Comparison of ENCODE assay signal across 27 cellular contexts in genomic region chr11:130872102-130872501, GRCh38. TPM values are rescaled to one million over a fixed set of nuclear protein-coding genes. Genes with fewer than 3 reads are reported as not detected.
DNase-seq lines count a peak whose midpoint lies in the region; ATAC-seq and TF ChIP-seq lines count a peak whose summit lies in the region.
"Had no signal": no experiment of that assay in that cellular context is flagged by ENCODE, and none has a peak within 500 bp of the region (broad histone marks: within the 10 kb centered on the region; RNA-seq: fewer than 3 reads in every experiment).

No MANE protein-coding gene starts in this region.

- POLR2A ChIA-PET in CD8-positive, alpha-beta T cell (lab: Charles Lee) = no interaction called here

- H3K4me3 ChIP-seq in ACC112 (ENCODE audit: low read depth, low read length) (no peak overlapping the region), right cardiac atrium (ENCODE audit: low read length) (no peak overlapping the region), skeletal muscle satellite cell (ENCODE audit: low read length) (no peak overlapping the region)
- no peak overlapping the region for H3K4me3 ChIP-seq in CD8-positive, alpha-beta T cell (ENCODE audit: low read depth, low read length)
- H3K4me3 ChIP-seq: lung, tibial nerve had no signal

- TF ChIP-seq CTCF in osteocyte (IDR thresholded peaks at IDR 0.05) = no peak
- no peak for TF ChIP-seq CTCF in CD8-positive, alpha-beta T cell (IDR thresholded peaks at IDR 0.05)

- ATAC-seq in right cardiac atrium = peak; percentile 31 to 43
- no peak for ATAC-seq in CD8-positive, alpha-beta T cell
- ATAC-seq: WTC11 had no signal

- no peak overlapping the region for H3K4me2 ChIP-seq in skeletal muscle satellite cell (ENCODE audit: low read length)

- H3K79me2 ChIP-seq in ACC112 (ENCODE audit: control insufficient read depth, insufficient read depth, low read length, unreplicated experiment) = no peaks in the 10 kb centered on the region

- peaks cover 5% of the 10 kb centered on the region for H3K4me1 Mint-ChIP-seq in osteocyte (ENCODE audit: unreplicated experiment)
- H3K4me1 Mint-ChIP-seq in CD8-positive, alpha-beta T cell (ENCODE audit: low read depth) = no peaks in the 10 kb centered on the region
- H3K4me1 Mint-ChIP-seq: WTC11 had no signal

- intact Hi-C loops in right cardiac atrium (cut with DNase I) = no loop called here
- intact Hi-C loops in CD8-positive, alpha-beta T cell (cut with DNase I, micrococcal nuclease) = no loop called here

- H3K27ac ChIP-seq in ACC112 (ENCODE audit: low read depth, low read length) (peak overlapping the region; percentile 74), cingulate gyrus (ENCODE audit: low read depth, low read length) (peak overlapping the region; percentile 66), right cardiac atrium (ENCODE audit: low read length) (peak overlapping the region; percentile 97)
- no peak overlapping the region for H3K27ac ChIP-seq in CD8-positive, alpha-beta T cell (ENCODE audit: low read depth, low read length)

- no peak overlapping the region for H2AFZ ChIP-seq in ACC112 (ENCODE audit: low read length, unreplicated experiment)

- H3K27ac Mint-ChIP-seq in osteocyte (ENCODE audit: unreplicated experiment) = no peak overlapping the region
- no peak overlapping the region for H3K27ac Mint-ChIP-seq in CD8-positive, alpha-beta T cell
- H3K27ac Mint-ChIP-seq: WTC11 had no signal

- H3K9me3 ChIP-seq in right cardiac atrium (ENCODE audit: control insufficient read depth, low read length) (no peaks in the 10 kb centered on the region), skeletal muscle satellite cell (replicated peaks; ENCODE audit: low read length) (no peaks in the 10 kb centered on the region)
- no peaks in the 10 kb centered on the region for H3K9me3 ChIP-seq in CD8-positive, alpha-beta T cell (ENCODE audit: low read length)
- H3K9me3 ChIP-seq: tibial nerve had no signal

- peaks cover 28% of the 10 kb centered on the region for H3K36me3 Mint-ChIP-seq in osteocyte (ENCODE audit: unreplicated experiment)
- H3K36me3 Mint-ChIP-seq in CD8-positive, alpha-beta T cell = peaks cover 79% of the 10 kb centered on the region

- H3K4me3 Mint-ChIP-seq in osteocyte (ENCODE audit: unreplicated experiment) = no peak overlapping the region
- no peak overlapping the region for H3K4me3 Mint-ChIP-seq in CD8-positive, alpha-beta T cell
- H3K4me3 Mint-ChIP-seq: activated T-helper 1 cell treated with anti-CD3 and anti-CD28 coated beads, Interleukin-12 subunit alpha, Interleukin-12 subunit beta, Interleukin-2, Interleukin-4 antibody, amounts not matched to agents 30 ng/mL and 10 ng/mL and 1 ng/mL, durations not matched to agents 14 hours and 24 hours and 36 hours; CD4-positive, alpha-beta memory T cell; WTC11 had no signal

- DNase-seq in right cardiac atrium (peak in 1 of 3 donors; percentile 37), OCI-M1 (lab: John Stamatoyannopoulos, UW) (no peak), NCI-H2029 treated with DMSO at 0.1 percent for 48 hours (lab: John Stamatoyannopoulos, UW) (no peak), osteocyte (ENCODE audit: extremely low spot score, unreplicated experiment) (no peak)
- no peak for DNase-seq in CD8-positive, alpha-beta T cell
- DNase-seq: activated naive CD4-positive, alpha-beta T cell treated with anti-CD3 and anti-CD28 coated beads, Interleukin-2, amount 50 U/mL, for 16 hours; AML-193; anterior cingulate cortex; CD4-positive, alpha-beta memory T cell; cerebellar nuclear complex; DMS153; effector memory CD4-positive, alpha-beta T cell; foreskin melanocyte; GOT3; NCI-H1417; NCI-H2107; NCI-H446 treated with DMSO at 0.1 percent for 48 hours; stimulated activated CD4-positive, alpha-beta T cell treated with anti-CD3 and anti-CD28 coated beads, Interleukin-4, amount 100 ng/mL, for 24 hours; stimulated activated naive CD4-positive, alpha-beta T cell; T1000 had no signal

- no peaks in the 10 kb centered on the region for H3K27me3 Mint-ChIP-seq in osteocyte (ENCODE audit: unreplicated experiment)
- no peaks in the 10 kb centered on the region for H3K27me3 Mint-ChIP-seq in CD8-positive, alpha-beta T cell (ENCODE audit: low read depth)
- H3K27me3 Mint-ChIP-seq: CD4-positive, alpha-beta memory T cell had no signal

- CTCF ChIA-PET in CD8-positive, alpha-beta T cell (lab: Charles Lee) = interaction anchor here (0.6 to 11.9 kb wide), 2 partner anchors 11 to 611 kb away, joined by 3 to 83 read pairs; no protein-coding TSS in a partner anchor

- 69% methylated on average over 5 of the region's 5 CpGs for WGBS in right cardiac atrium

- peak overlapping the region; percentile 67 for H3K9ac ChIP-seq in skeletal muscle satellite cell (ENCODE audit: low read depth, low read length)

- H3K9me3 Mint-ChIP-seq in osteocyte (ENCODE audit: unreplicated experiment) = no peaks in the 10 kb centered on the region
- H3K9me3 Mint-ChIP-seq in CD8-positive, alpha-beta T cell = no peaks in the 10 kb centered on the region
- H3K9me3 Mint-ChIP-seq: activated T-helper 1 cell treated with anti-CD3 and anti-CD28 coated beads, Interleukin-12 subunit alpha, Interleukin-12 subunit beta, Interleukin-2, Interleukin-4 antibody, amounts not matched to agents 30 ng/mL and 10 ng/mL and 1 ng/mL, durations not matched to agents 14 hours and 24 hours and 36 hours; CD4-positive, alpha-beta memory T cell; WTC11 had no signal

- H3K4me1 ChIP-seq in ACC112 (ENCODE audit: control insufficient read depth, insufficient read depth, low read length, unreplicated experiment) (peaks cover 32% of the 10 kb centered on the region), right cardiac atrium (ENCODE audit: control insufficient read depth, insufficient read depth, low read length) (peaks cover 7% of the 10 kb centered on the region), skeletal muscle satellite cell (ENCODE audit: control insufficient read depth, insufficient read depth, low read length) (peaks cover 39% of the 10 kb centered on the region)
- no peaks in the 10 kb centered on the region for H3K4me1 ChIP-seq in CD8-positive, alpha-beta T cell (ENCODE audit: insufficient read depth, low read length)

- no peaks in the 10 kb centered on the region for H3K27me3 ChIP-seq in ACC112 (ENCODE audit: insufficient read depth, low read length)
- no peaks in the 10 kb centered on the region for H3K27me3 ChIP-seq in right cardiac atrium (ENCODE audit: control insufficient read depth, insufficient read depth)
- H3K27me3 ChIP-seq in skeletal muscle satellite cell (ENCODE audit: control insufficient read depth, insufficient read depth, low read length) = no peaks in the 10 kb centered on the region
- H3K27me3 ChIP-seq in CD8-positive, alpha-beta T cell (ENCODE audit: insufficient read depth, low read length) = no peaks in the 10 kb centered on the region
- H3K27me3 ChIP-seq: tibial nerve had no signal

- no peaks in the 10 kb centered on the region; the same call in 1 of the 2 replicates for H3K36me3 ChIP-seq in ACC112 (ENCODE audit: insufficient read depth, low read length)
- peaks cover 44% of the 10 kb centered on the region for H3K36me3 ChIP-seq in skeletal muscle satellite cell (ENCODE audit: insufficient read depth, low read length)
- peaks cover 20% of the 10 kb centered on the region for H3K36me3 ChIP-seq in CD8-positive, alpha-beta T cell (ENCODE audit: insufficient read depth, low read length)

RNA-seq across cellular contexts. Expression of gene SNX19, which starts 44.2 kb away (rescaled TPM):
- 10 to 100 TPM; 39.0 to 59.5 (median 50.1) TPM for total RNA-seq in right cardiac atrium
- 17.3 TPM for polyA plus RNA-seq in right cardiac atrium
- 73.8 and 74.0 TPM in 2 replicates for total RNA-seq in skeletal muscle satellite cell (2012; rRNA removed)
- 68.4 and 71.1 TPM in 2 replicates for total RNA-seq in osteocyte
- total RNA-seq in CD8-positive, alpha-beta T cell = 10 to 100 TPM; 31.7 to 36.7 TPM
